27 cellular contexts compared by ENCODE assay signal in genomic region chr9:132864277-132864676, GRCh38. TPM values are rescaled to one million over a fixed set of nuclear protein-coding genes. Genes with fewer than 3 reads are reported as not detected.
DNase-seq lines count a peak whose midpoint lies in the region; ATAC-seq and TF ChIP-seq lines count a peak whose summit lies in the region.
"Had no signal": no experiment of that assay in that cellular context is flagged by ENCODE, and none has a peak within 500 bp of the region (broad histone marks: within the 10 kb centered on the region; RNA-seq: fewer than 3 reads in every experiment).

No MANE protein-coding gene starts in this region.

- H3K27me3 Mint-ChIP-seq in activated T-helper 17 cell treated with anti-CD3 and anti-CD28 coated beads, Interleukin-2, amount 50 U/mL, for 72 hours, result peaks cover 6% of the 10 kb centered on the region

- H3K79me2 ChIP-seq in mammary epithelial cell (ENCODE audit: insufficient read depth, low read length) (no peaks in the 10 kb centered on the region), osteoblast (ENCODE audit: insufficient read depth, low read length) (no peaks in the 10 kb centered on the region)

- H3K9ac ChIP-seq in mammary epithelial cell (ENCODE audit: insufficient read depth, low read length), result no peak overlapping the region
- H3K9ac ChIP-seq: GM23248 had no signal

- no peaks in the 10 kb centered on the region for H3K27me3 ChIP-seq in mammary epithelial cell (ENCODE audit: insufficient read depth, low read length)
- no peaks in the 10 kb centered on the region for H3K27me3 ChIP-seq in breast epithelium
- H3K27me3 ChIP-seq in osteoblast (ENCODE audit: insufficient read depth, low read length), result no peaks in the 10 kb centered on the region
- H3K27me3 ChIP-seq: BE2C had no signal

- intact Hi-C loops in mammary epithelial cell (cut with micrococcal nuclease) (no loop called here), breast epithelium (cut with DNase I; ENCODE audit: low total_unique reads) (loop anchor here (10.0 kb wide), 1 partner anchor 789 kb away; the partner anchor contains the start of gene MED27)

- H3K36me3 Mint-ChIP-seq in activated T-helper 17 cell treated with anti-CD3 and anti-CD28 coated beads, Interleukin-2, amount 50 U/mL, for 72 hours (ENCODE audit: low read depth), result no peaks in the 10 kb centered on the region
- H3K36me3 Mint-ChIP-seq: CD4-positive, CD25-positive, alpha-beta regulatory T cell had no signal

- dilution Hi-C loops in mammary epithelial cell (cut with HindIII; ENCODE audit: low sequenced_read_pairs), result loop anchor here (10.0 kb wide), 1 partner anchor 49 kb away; no protein-coding TSS in a partner anchor

- no peaks in the 10 kb centered on the region for H3K9me3 ChIP-seq in mammary epithelial cell (replicated peaks; ENCODE audit: insufficient read depth, low read length)
- no peaks in the 10 kb centered on the region for H3K9me3 ChIP-seq in breast epithelium
- H3K9me3 ChIP-seq in osteoblast (ENCODE audit: low read depth, low read length), result no peaks in the 10 kb centered on the region
- H3K9me3 ChIP-seq: A549, BE2C, HAP-1 had no signal

- ATAC-seq in activated T-helper 17 cell treated with anti-CD3 and anti-CD28 coated beads, Interleukin-2, amount 50 U/mL, for 72 hours (replicated peaks), result peak; percentile 59
- ATAC-seq in HG02870 (IDR thresholded peaks at IDR 0.05; ENCODE audit: unreplicated experiment) (no peak), GM21423 (IDR thresholded peaks at IDR 0.05; ENCODE audit: unreplicated experiment) (no peak)
- ATAC-seq: A549, GM12878, HepG2, K562 had no signal

- in situ Hi-C loops in mammary epithelial cell (cut with MboI; ENCODE audit: low sequenced_read_pairs in 2 of 2), result no loop called here

- TF ChIP-seq POLR2A in breast epithelium (IDR thresholded peaks at IDR 0.05), result no peak

- H3K4me3 ChIP-seq in mammary epithelial cell (replicated peaks in 1 of 3; ENCODE audit: insufficient read depth in 1 of 3, low read depth in 2 of 3, low read length in 3 of 3) (no peak overlapping the region), breast epithelium (no peak overlapping the region), osteoblast (ENCODE audit: insufficient read depth, low read length) (no peak overlapping the region)
- H3K4me3 ChIP-seq: A549, GM12878, GM23248, HAP-1, K562 had no signal

- DNase-seq in mammary epithelial cell (peak; percentile 14), breast epithelium (ENCODE audit: low spot score in 2 of 2) (no peak), osteoblast (ENCODE audit: insufficient read length, low spot score, missing footprints) (peak; percentile 6), HEK293T (ENCODE audit: extremely low spot score) (no peak), NK-92 (lab: John Stamatoyannopoulos, UW; ENCODE audit: unreplicated experiment) (no peak)
- DNase-seq: BE2C; CD4-positive, CD25-positive, alpha-beta regulatory T cell; DMS79 treated with DMSO at 0.1 percent for 48 hours; GM23248; NCI-H1092 treated with DMSO at 0.1 percent for 48 hours; NCI-H1436 treated with DMSO at 0.1 percent for 48 hours; NCI-H2029; NCI-H226; NCI-H510A treated with DMSO at 0.1 percent for 48 hours; NCI-H748 treated with DMSO at 0.1 percent for 48 hours; NK-92 treated with Interleukin-12 subunit alpha and Interleukin-12 subunit beta, amount 100 ng/mL, for 24 hours; SIG-M5 had no signal

- H3K4me1 ChIP-seq in mammary epithelial cell (ENCODE audit: insufficient read depth, low read length) (peaks cover 9% of the 10 kb centered on the region), breast epithelium (no peaks in the 10 kb centered on the region), osteoblast (ENCODE audit: insufficient read depth, low read length) (no peaks in the 10 kb centered on the region)
- H3K4me1 ChIP-seq: A549, BE2C had no signal

- no peak overlapping the region for H3K4me2 ChIP-seq in mammary epithelial cell (ENCODE audit: insufficient read depth, low read depth, low read length)
- no peak overlapping the region for H3K4me2 ChIP-seq in osteoblast (ENCODE audit: insufficient read depth, low read length)
- H3K4me2 ChIP-seq: A549 had no signal

- peak overlapping the region; percentile 70 for H2AFZ ChIP-seq in mammary epithelial cell (ENCODE audit: low read depth, low read length)
- H2AFZ ChIP-seq in osteoblast (ENCODE audit: low read length), result no peak overlapping the region
- H2AFZ ChIP-seq: GM23248 had no signal

- POLR2A ChIA-PET in HEK293T (lab: Yijun Ruan, JAX), result no interaction called here

- no peaks in the 10 kb centered on the region for H3K4me1 Mint-ChIP-seq in activated T-helper 17 cell treated with anti-CD3 and anti-CD28 coated beads, Interleukin-2, amount 50 U/mL, for 72 hours
- H3K4me1 Mint-ChIP-seq: CD4-positive, CD25-positive, alpha-beta regulatory T cell had no signal

- 0% methylated on average over 2 of the region's 2 CpGs for WGBS in mammary epithelial cell (ENCODE audit: low coverage, missing lambda C conversion rate)

- no peak overlapping the region for H3K4me3 Mint-ChIP-seq in activated T-helper 17 cell treated with anti-CD3 and anti-CD28 coated beads, Interleukin-2, amount 50 U/mL, for 72 hours
- H3K4me3 Mint-ChIP-seq: CD4-positive, CD25-positive, alpha-beta regulatory T cell had no signal

- H3K36me3 ChIP-seq in mammary epithelial cell (ENCODE audit: insufficient read depth, low read length) (no peaks in the 10 kb centered on the region), breast epithelium (no peaks in the 10 kb centered on the region), osteoblast (ENCODE audit: insufficient read depth, low read length) (no peaks in the 10 kb centered on the region)
- H3K36me3 ChIP-seq: BE2C, HAP-1 had no signal

- H4K20me1 ChIP-seq in mammary epithelial cell (ENCODE audit: insufficient read depth, low read length) (no peaks in the 10 kb centered on the region), osteoblast (ENCODE audit: insufficient read depth, low read length) (no peaks in the 10 kb centered on the region)

- H3K27ac Mint-ChIP-seq in activated T-helper 17 cell treated with anti-CD3 and anti-CD28 coated beads, Interleukin-2, amount 50 U/mL, for 72 hours, result no peak overlapping the region
- H3K27ac Mint-ChIP-seq: CD4-positive, CD25-positive, alpha-beta regulatory T cell had no signal

- no peak overlapping the region for H3K27ac ChIP-seq in mammary epithelial cell (ENCODE audit: insufficient read depth, low read depth, low read length)
- no peak overlapping the region for H3K27ac ChIP-seq in breast epithelium
- H3K27ac ChIP-seq in osteoblast (ENCODE audit: low read depth, low read length), result no peak overlapping the region
- H3K27ac ChIP-seq: A549, GM23248, HL-60 had no signal

- BruUV-seq in mammary epithelial cell (replicated peaks; lab: Mats Ljungman, UMichigan), result no TSS peak

- H3K9me3 Mint-ChIP-seq in activated T-helper 17 cell treated with anti-CD3 and anti-CD28 coated beads, Interleukin-2, amount 50 U/mL, for 72 hours, result no peaks in the 10 kb centered on the region
- H3K9me3 Mint-ChIP-seq: CD4-positive, CD25-positive, alpha-beta regulatory T cell had no signal

- no peak for TF ChIP-seq CTCF in mammary epithelial cell (conservative IDR thresholded peaks at IDR 0.05 in 1 of 2, IDR thresholded peaks at IDR 0.05 in 1 of 2; ENCODE audit: extremely low read depth in 1 of 2, insufficient read depth in 1 of 2, low read depth in 1 of 2, low read length in 2 of 2)
- no peak for TF ChIP-seq CTCF in breast epithelium (IDR thresholded peaks at IDR 0.05)
- TF ChIP-seq CTCF in osteoblast (IDR thresholded peaks at IDR 0.05; ENCODE audit: extremely low read depth, low read depth, low read length), result no peak

- CTCF ChIA-PET in mammary epithelial cell (lab: Charles Lee; ENCODE audit: low non-redundant PET) (no interaction called here), HEK293T (lab: Yijun Ruan, JAX) (no interaction called here)

TF ChIP-seq in HEK293T, 16 proteins besides CTCF, POLR2A, EP300 and RAD21:
- TF ChIP-seq LEF1 (IDR thresholded peaks at IDR 0.05; ENCODE audit: borderline replicate concordance), result no peak
- TF ChIP-seq PKNOX1 (IDR thresholded peaks at IDR 0.05), result no peak
- no peak for TF ChIP-seq NFRKB (IDR thresholded peaks at IDR 0.05)
- no peak for TF ChIP-seq ZNF384 (IDR thresholded peaks at IDR 0.05)
- no peak for TF ChIP-seq FOXA1 (IDR thresholded peaks at IDR 0.05)
- no peak for TF ChIP-seq SP1 (IDR thresholded peaks at IDR 0.05)
- no peak for TF ChIP-seq SUZ12 (IDR thresholded peaks at IDR 0.05)
- no peak for TF ChIP-seq CTBP1 (IDR thresholded peaks at IDR 0.05; ENCODE audit: borderline replicate concordance)
- no peak for TF ChIP-seq L3MBTL2 (conservative IDR thresholded peaks at IDR 0.05)
- no peak for TF ChIP-seq ELF4 (IDR thresholded peaks at IDR 0.05)
- TF ChIP-seq TARDBP (IDR thresholded peaks at IDR 0.05), result no peak
- TF ChIP-seq FOXK2 (IDR thresholded peaks at IDR 0.05), result no peak
- TF ChIP-seq FOXM1 (IDR thresholded peaks at IDR 0.05; ENCODE audit: borderline replicate concordance), result no peak
- no peak for TF ChIP-seq BHLHE40 (IDR thresholded peaks at IDR 0.05; ENCODE audit: borderline replicate concordance)
- TF ChIP-seq ARNT (IDR thresholded peaks at IDR 0.05), result no peak
- TF ChIP-seq HDGF (IDR thresholded peaks at IDR 0.05; ENCODE audit: borderline replicate concordance), result no peak

RNA-seq across cellular contexts. Expression of gene AK8, which starts 13.8 kb away (rescaled TPM):
- total RNA-seq in mammary epithelial cell (1 to 10 TPM; 1.1 to 1.2 TPM), breast epithelium (1 to 10 TPM in 2 of 3 donors, under 1 TPM in 1; 0.66 to 2.6 (median 1.0) TPM), osteoblast (0.59 and 1.1 TPM in 2 replicates)
- 0.25 TPM for polyA plus RNA-seq in mammary epithelial cell
- not detected for polyA minus RNA-seq in mammary epithelial cell
- under 1 TPM in 1 of 2 donors, not detected in 1; 0.66 TPM for total RNA-seq in activated T-helper 17 cell treated with anti-CD3 and anti-CD28 coated beads, Interleukin-2, amount 50 U/mL, for 72 hours
- total RNA-seq: CD4-positive, CD25-positive, alpha-beta regulatory T cell; GM12878; HepG2; HT-29; K562 had no signal

RNA-seq across cellular contexts. Expression of gene SPACA9, which starts 14.4 kb away (rescaled TPM):
- total RNA-seq in mammary epithelial cell, result 1 to 10 TPM; 4.5 to 7.3 TPM
- 3.9 TPM for polyA plus RNA-seq in mammary epithelial cell
- 3.2 TPM for polyA minus RNA-seq in mammary epithelial cell
- total RNA-seq in breast epithelium, result 1 to 10 TPM; 2.9 to 5.4 (median 5.0) TPM
- total RNA-seq in activated T-helper 17 cell treated with anti-CD3 and anti-CD28 coated beads, Interleukin-2, amount 50 U/mL, for 72 hours, result 1 to 10 TPM in 1 of 2 donors, under 1 TPM in 1; 0.95 to 1.3 TPM
- total RNA-seq in osteoblast, result 3.6 and 4.4 TPM in 2 replicates

Comparison
In these comparisons a context has a peak if more than half of its experiments do, and no peak if none do; other contexts are left out.
1. DNase-seq: peak in mammary epithelial cell (single experiment) and osteoblast (single experiment); none in breast epithelium (0 of 2), HEK293T (single experiment) and NK-92 (single experiment).